In the genomic region with DNA sequence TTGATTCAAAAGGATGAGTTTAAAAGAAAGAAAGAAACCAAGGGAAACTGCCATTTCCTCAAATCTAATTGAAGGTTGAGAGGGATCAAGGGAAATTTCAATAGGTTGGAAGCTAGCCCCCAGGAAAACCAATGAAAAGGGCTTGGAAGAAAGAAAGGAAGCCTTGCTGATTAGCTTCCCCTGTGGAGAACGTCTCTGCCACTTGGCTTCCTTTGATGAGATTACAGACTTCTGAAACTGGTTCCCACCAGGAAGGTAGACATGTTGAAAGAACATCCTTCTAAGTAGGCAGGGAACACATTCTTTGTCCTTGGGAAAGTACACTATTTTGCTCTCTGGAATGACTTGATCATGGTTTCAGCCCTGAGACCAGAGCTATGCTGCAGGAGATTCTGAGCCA, we compare ENCODE assay signal across 6 cellular contexts.
"Had no signal": no experiment of that assay in that cellular context is flagged by ENCODE, and none has a peak within 500 bp of the region (broad histone marks: within the 10 kb centered on the region; RNA-seq: fewer than 3 reads in every experiment).

No MANE protein-coding gene starts in this region.

- H2AFZ ChIP-seq: GM23338 had no signal

- H3K36me3 Mint-ChIP-seq: IgD-negative memory B cell had no signal

- H3K4me3 Mint-ChIP-seq: GM23338, HFFc6, IgD-negative memory B cell had no signal

- H3K4me1 Mint-ChIP-seq: IgD-negative memory B cell had no signal

- H3K9me3 ChIP-seq: HAP-1 had no signal

- DNase-seq: H7, HFFc6 had no signal

- H3K4me2 ChIP-seq: GM23338 had no signal

- H3K27ac Mint-ChIP-seq: GM23338, HFFc6, IgD-negative memory B cell had no signal

- H3K9me3 Mint-ChIP-seq: GM23338, HFFc6 had no signal

- H3K27ac ChIP-seq: HL-60 had no signal

- H3K36me3 ChIP-seq: HAP-1 had no signal

- H3K4me3 ChIP-seq: GM23338, HAP-1 had no signal
